ENCODE assay signal across 8 cellular contexts in the genomic region with DNA sequence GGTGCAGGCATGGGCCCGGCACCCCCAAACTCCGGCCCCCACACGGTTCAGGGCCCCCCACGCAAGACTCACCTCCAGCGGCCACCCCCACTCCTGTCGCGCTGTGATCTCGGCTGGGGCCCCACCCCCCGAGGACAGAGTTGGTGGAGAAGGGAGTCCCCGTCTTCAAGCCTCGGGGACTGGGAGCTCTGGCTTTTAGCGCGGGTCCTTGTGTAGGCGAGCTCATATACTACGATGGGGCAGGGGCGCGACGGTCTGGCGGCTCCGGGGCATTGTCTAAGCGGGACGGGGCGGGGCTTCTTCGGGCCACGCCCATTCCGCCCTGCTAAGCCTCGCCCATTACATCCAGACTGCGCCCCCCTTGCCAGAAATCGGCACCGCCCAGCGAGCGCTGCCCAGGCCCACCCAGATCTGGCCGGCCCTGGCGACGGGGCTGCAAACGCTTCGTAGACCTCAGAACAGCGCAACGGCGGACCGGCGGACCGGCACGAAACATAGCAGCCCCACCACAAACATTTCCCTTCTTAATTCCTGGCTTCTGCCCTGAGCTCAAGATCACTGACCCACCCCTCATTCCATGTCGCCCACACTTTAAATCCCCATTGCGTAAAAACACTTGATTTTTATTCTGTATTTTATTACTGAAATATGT. TPM values are rescaled to one million over a fixed set of nuclear protein-coding genes. Genes with fewer than 3 reads are reported as not detected.
A peak's percentile ranks its signal among the peaks of the same experiment; 100 is the strongest.
DNase-seq lines count a peak whose midpoint lies in the region; ATAC-seq, FAIRE-seq and TF ChIP-seq lines count a peak whose summit lies in the region.

No MANE protein-coding gene starts in this region.

- BruUV-seq in K562 (replicated peaks; lab: Mats Ljungman, UMichigan), result no TSS peak

- DNase-seq in NCI-H2029 (lab: John Stamatoyannopoulos, UW) (peak; percentile 51), NCI-H2029 treated with DMSO at 0.1 percent for 48 hours (lab: John Stamatoyannopoulos, UW) (no peak), Kasumi-1 (lab: John Stamatoyannopoulos, UW) (peak; percentile 67 to 73), T-helper 9 cell (peak; percentile 56), K562 (ENCODE audit: extremely low read depth in 1 of 4, low spot score in 3 of 4) (peak; percentile 96 to 98 (median 98)), hepatocyte (ENCODE audit: low spot score) (peak; percentile 97), putamen (ENCODE audit: low spot score) (peak; percentile 70), NCI-H2107 (lab: John Stamatoyannopoulos, UW) (no peak)

- H3K79me2 ChIP-seq in K562 (ENCODE audit: control insufficient read depth, insufficient read depth, low read length), result peaks cover 46% of the 10 kb centered on the region
- H3K79me2 ChIP-seq in hepatocyte, result peaks cover 54% of the 10 kb centered on the region

- H3K9me3 ChIP-seq in K562 (replicated peaks; ENCODE audit: control insufficient read depth, insufficient read depth, low read depth, low read length) (no peaks in the 10 kb centered on the region), hepatocyte (ENCODE audit: low read depth) (no peaks in the 10 kb centered on the region)

- H2AFZ ChIP-seq in K562 (ENCODE audit: low read depth, low read length), result peak overlapping the region; percentile 37; the same call in 1 of the 2 replicates
- peak overlapping the region; percentile 36 for H2AFZ ChIP-seq in hepatocyte

- WGBS in K562 (ENCODE audit: insufficient coverage, low coverage, missing lambda C conversion rate), result 3% methylated on average over 46 of the region's 46 CpGs
- WGBS in hepatocyte (ENCODE audit: low lambda C conversion rate, missing lambda C conversion rate), result 3% methylated on average over 45 of the region's 46 CpGs

- H3K36me3 ChIP-seq in K562 (ENCODE audit: control insufficient read depth, insufficient read depth, low read length), result peaks cover 75% of the 10 kb centered on the region
- H3K36me3 ChIP-seq in hepatocyte (replicated peaks; ENCODE audit: insufficient read depth, low read depth), result no peaks in the 10 kb centered on the region

- peak; percentile 35 to 60 for TF ChIP-seq RAD21 in K562 (CRISPR knock-in tag; conservative IDR thresholded peaks at IDR 0.05 in 1 of 2, IDR thresholded peaks at IDR 0.05 in 1 of 2)

- H3K4me3 ChIP-seq in K562 (peak overlapping the region; percentile 65), hepatocyte (peak overlapping the region; percentile 89)

- peaks cover 18% of the 10 kb centered on the region for H4K20me1 ChIP-seq in K562 (replicated peaks; ENCODE audit: control insufficient read depth, insufficient read depth, low read length)
- H4K20me1 ChIP-seq in hepatocyte (ENCODE audit: insufficient read depth, poor library complexity, severe bottlenecking), result peaks cover 25% of the 10 kb centered on the region

- POLR2A ChIA-PET in K562 (lab: Yijun Ruan, JAX), result interaction anchor here (0.6 to 15.0 kb wide), 44 partner anchors 4 to 244 kb away, joined by 3 to 236 read pairs (median 5); a partner anchor contains a TSS

- intact Hi-C loops in K562 (cut with micrococcal nuclease), result loop anchor here (1.0 to 10.0 kb wide), 5 partner anchors 39 to 245 kb away; a partner anchor contains a TSS

- H3K27ac ChIP-seq in K562 (ENCODE audit: extremely low read depth, low read depth, low read length) (peak overlapping the region; percentile 75), hepatocyte (peak overlapping the region; percentile 99)

- H3K9ac ChIP-seq in K562 (ENCODE audit: insufficient read depth in 1 of 2, low read depth in 2 of 2, low read length in 2 of 2), result peak overlapping the region; percentile 58 to 85

- FAIRE-seq in K562 (lab: Jason Lieb, UNC), result peak; percentile 23

- peak overlapping the region; percentile 94 for H3K4me2 ChIP-seq in K562 (ENCODE audit: insufficient read depth, low read length)
- H3K4me2 ChIP-seq in hepatocyte, result peak overlapping the region; percentile 82

- H3K4me1 ChIP-seq in K562 (replicated peaks in 1 of 2; ENCODE audit: control insufficient read depth in 2 of 2, insufficient read depth in 2 of 2, low read length in 2 of 2), result peaks cover 53 to 67% of the 10 kb centered on the region in 2 experiments
- peaks cover 19% of the 10 kb centered on the region for H3K4me1 ChIP-seq in hepatocyte (ENCODE audit: insufficient read depth)

- peaks cover 5% of the 10 kb centered on the region for H3K9me1 ChIP-seq in K562 (ENCODE audit: control insufficient read depth, insufficient read depth, low read length)

- H3K27me3 ChIP-seq in K562 (ENCODE audit: control insufficient read depth in 2 of 2, insufficient read depth in 2 of 2, low read length in 2 of 2) (no peaks in the 10 kb centered on the region), hepatocyte (no peaks in the 10 kb centered on the region)

- H3K9me2 ChIP-seq in hepatocyte (replicated peaks; ENCODE audit: insufficient read depth), result no peaks in the 10 kb centered on the region

- TF ChIP-seq POLR2A in K562 (conservative IDR thresholded peaks at IDR 0.05), result peak; percentile 99

- TF ChIP-seq EP300 in K562 (IDR thresholded peaks at IDR 0.05; ENCODE audit: low read length), result no peak

- TF ChIP-seq CTCF in K562 (IDR thresholded peaks at IDR 0.05 in 2 of 3, conservative IDR thresholded peaks at IDR 0.05 in 1 of 3; ENCODE audit: insufficient read depth in 2 of 3, low read depth in 1 of 3, low read length in 3 of 3) (peak in 2 of 3 experiments; percentile 20 to 26; a peak in 4 of 6 replicates), hepatocyte (IDR thresholded peaks at IDR 0.05; ENCODE audit: poor library complexity) (no peak)

- peak; percentile 82 for ATAC-seq in K562

- in situ Hi-C loops in K562 (cut with MboI), result no loop called here

- CTCF ChIA-PET in K562 (lab: Yijun Ruan, JAX; ENCODE audit: low intra/inter-chr PET ratio), result interaction anchor here (0.7 to 2.0 kb wide), 3 partner anchors 30 to 50 kb away, joined by 3 to 18 read pairs (median 4); no protein-coding TSS in a partner anchor

RNA-seq across cellular contexts. Expression of a gene that starts 1.0 kb away (rescaled TPM):
- 32.6 and 90.1 TPM in 2 replicates for total RNA-seq in K562 (2011; cell fraction: chromatin; rRNA removed; ENCODE audit: low replicate concordance)
- total RNA-seq in K562 (2011; cell fraction: nucleolus; rRNA removed), result 71.7 and 82.4 TPM in 2 replicates
- 58.1 and 66.3 TPM in 2 replicates for total RNA-seq in K562 (2011; cell fraction: nucleoplasm; rRNA removed)
- total RNA-seq in K562 (2014; rRNA removed) (45.4 and 59.1 TPM in 2 replicates), K562 (2014; rRNA removed; fragmentation: Illumina TruSeq; extraction: Trizol) (10.6 and 12.7 TPM in 2 replicates), K562 (2015; rRNA removed; fragmentation: Illumina TruSeq; extraction: Trizol) (32.3 and 34.6 TPM in 2 replicates), K562 (2021) (31.4 and 36.3 TPM in 2 replicates), hepatocyte (93.8 and 108 TPM in 2 replicates)
- polyA plus RNA-seq in K562 (2011; rRNA removed) (21.4 and 30.4 TPM in 2 replicates), K562 (2014; fragmentation: Illumina TruSeq; extraction: Trizol) (15.6 and 29.3 TPM in 2 replicates), K562 (2014; fragmentation: Nextera tagmentation; extraction: Ambion mirVana) (1 to 10 TPM; 1.8 to 3.4 TPM), K562 (2014; rRNA removed) (36.2 and 42.1 TPM in 2 replicates), hepatocyte (137 and 157 TPM in 2 replicates)
- polyA plus RNA-seq in K562 (2011; cell fraction: cytosol; rRNA removed), result 43.7 and 63.5 TPM in 2 replicates
- 124 and 167 TPM in 2 replicates for polyA plus RNA-seq in K562 (2011; cell fraction: nucleus; rRNA removed)
- polyA plus RNA-seq in K562 (2012), result 54.5 and 69.9 TPM in 2 replicates
- polyA minus RNA-seq in K562 (2011; rRNA and poly(A)+ RNA removed), result 3.4 and 4.6 TPM in 2 replicates
- polyA minus RNA-seq in K562 (2011; cell fraction: cytosol; rRNA and poly(A)+ RNA removed), result 9.1 and 12.9 TPM in 2 replicates
- polyA minus RNA-seq in K562 (2011; cell fraction: nucleus; rRNA and poly(A)+ RNA removed), result 21.1 and 26.4 TPM in 2 replicates

RNA-seq across cellular contexts. Expression of a gene that starts 6.2 kb away (rescaled TPM):
- total RNA-seq in K562 (2011; cell fraction: chromatin; rRNA removed; ENCODE audit: low replicate concordance), result 323 and 864 TPM in 2 replicates
- 1,156 and 1,371 TPM in 2 replicates for total RNA-seq in K562 (2011; cell fraction: nucleolus; rRNA removed)
- total RNA-seq in K562 (2011; cell fraction: nucleoplasm; rRNA removed), result 762 and 847 TPM in 2 replicates
- 1,815 and 2,459 TPM in 2 replicates for total RNA-seq in K562 (2014; rRNA removed)
- total RNA-seq in K562 (2014; rRNA removed; fragmentation: Illumina TruSeq; extraction: Trizol), result 1,777 and 1,808 TPM in 2 replicates
- 1,968 and 1,998 TPM in 2 replicates for total RNA-seq in K562 (2015; rRNA removed; fragmentation: Illumina TruSeq; extraction: Trizol)
- 1,487 and 1,494 TPM in 2 replicates for total RNA-seq in K562 (2021)
- polyA plus RNA-seq in K562 (2011; rRNA removed), result 1,850 and 2,419 TPM in 2 replicates
- polyA plus RNA-seq in K562 (2011; cell fraction: cytosol; rRNA removed), result 2,072 and 2,650 TPM in 2 replicates
- 706 and 710 TPM in 2 replicates for polyA plus RNA-seq in K562 (2011; cell fraction: nucleus; rRNA removed)
- polyA plus RNA-seq in K562 (2012), result 1,359 and 2,108 TPM in 2 replicates
- 2,238 and 2,336 TPM in 2 replicates for polyA plus RNA-seq in K562 (2014; fragmentation: Illumina TruSeq; extraction: Trizol)
- polyA plus RNA-seq in K562 (2014; fragmentation: Nextera tagmentation; extraction: Ambion mirVana), result 1,000 to 10,000 TPM; 1,267 to 1,594 TPM
- polyA plus RNA-seq in K562 (2014; rRNA removed), result 1,650 and 1,824 TPM in 2 replicates
- 1,034 and 1,248 TPM in 2 replicates for polyA minus RNA-seq in K562 (2011; rRNA and poly(A)+ RNA removed)
- 611 and 812 TPM in 2 replicates for polyA minus RNA-seq in K562 (2011; cell fraction: cytosol; rRNA and poly(A)+ RNA removed)
- polyA minus RNA-seq in K562 (2011; cell fraction: nucleus; rRNA and poly(A)+ RNA removed), result 223 and 327 TPM in 2 replicates
- 454 and 463 TPM in 2 replicates for total RNA-seq in hepatocyte
- 555 and 599 TPM in 2 replicates for polyA plus RNA-seq in hepatocyte

RNA-seq across cellular contexts. Expression of a gene that starts 6.9 kb away (rescaled TPM):
- 0.23 and 0.79 TPM in 2 replicates for total RNA-seq in K562 (2011; cell fraction: chromatin; rRNA removed; ENCODE audit: low replicate concordance)
- 0.79 and 0.83 TPM in 2 replicates for total RNA-seq in K562 (2011; cell fraction: nucleolus; rRNA removed)
- total RNA-seq in K562 (2011; cell fraction: nucleoplasm; rRNA removed), result 0.73 and 1.4 TPM in 2 replicates
- total RNA-seq in K562 (2014; rRNA removed) (0.45 TPM in 1 of 2 replicates, not detected in the other), K562 (2014; rRNA removed; fragmentation: Illumina TruSeq; extraction: Trizol) (0.11 and 0.13 TPM in 2 replicates), K562 (2015; rRNA removed; fragmentation: Illumina TruSeq; extraction: Trizol) (0.14 TPM in 1 of 2 replicates, not detected in the other), K562 (2021) (0.47 and 0.75 TPM in 2 replicates), hepatocyte (not detected in 2 replicates)
- polyA plus RNA-seq in K562 (2011; rRNA removed) (0.24 and 0.30 TPM in 2 replicates), K562 (2014; fragmentation: Illumina TruSeq; extraction: Trizol) (0.75 and 0.77 TPM in 2 replicates), K562 (2014; fragmentation: Nextera tagmentation; extraction: Ambion mirVana) (under 1 TPM; 0.15 to 0.32 TPM), K562 (2014; rRNA removed) (0.27 and 1.2 TPM in 2 replicates), hepatocyte (0.33 TPM in 1 of 2 replicates, not detected in the other)
- 0.36 and 0.44 TPM in 2 replicates for polyA plus RNA-seq in K562 (2011; cell fraction: cytosol; rRNA removed)
- polyA plus RNA-seq in K562 (2011; cell fraction: nucleus; rRNA removed), result 0.80 and 2.1 TPM in 2 replicates
- 0.73 and 1.2 TPM in 2 replicates for polyA plus RNA-seq in K562 (2012)
- polyA minus RNA-seq in K562 (2011; rRNA and poly(A)+ RNA removed), result 0.18 TPM in 1 of 2 replicates, not detected in the other
- 0.48 TPM in 1 of 2 replicates, not detected in the other for polyA minus RNA-seq in K562 (2011; cell fraction: cytosol; rRNA and poly(A)+ RNA removed)
- 0.33 and 0.40 TPM in 2 replicates for polyA minus RNA-seq in K562 (2011; cell fraction: nucleus; rRNA and poly(A)+ RNA removed)

RNA-seq across cellular contexts. Expression of a gene that starts 8.6 kb away (rescaled TPM):
- total RNA-seq in K562 (2011; cell fraction: chromatin; rRNA removed; ENCODE audit: low replicate concordance), result 2.3 and 4.9 TPM in 2 replicates
- 1.8 and 2.0 TPM in 2 replicates for total RNA-seq in K562 (2011; cell fraction: nucleolus; rRNA removed)
- total RNA-seq in K562 (2011; cell fraction: nucleoplasm; rRNA removed), result 3.0 and 6.3 TPM in 2 replicates
- total RNA-seq in K562 (2014; rRNA removed) (not detected in 2 replicates), K562 (2014; rRNA removed; fragmentation: Illumina TruSeq; extraction: Trizol) (not detected in 2 replicates), K562 (2015; rRNA removed; fragmentation: Illumina TruSeq; extraction: Trizol) (not detected in 2 replicates), K562 (2021) (0.20 TPM in 1 of 2 replicates, not detected in the other), hepatocyte (not detected in 2 replicates)
- polyA plus RNA-seq in K562 (2011; rRNA removed) (0.20 and 0.35 TPM in 2 replicates), K562 (2014; fragmentation: Illumina TruSeq; extraction: Trizol) (0.33 TPM in 1 of 2 replicates, not detected in the other), K562 (2014; fragmentation: Nextera tagmentation; extraction: Ambion mirVana) (under 1 TPM in 1 of 2 experiments, not detected in 1; 0.06 TPM), K562 (2014; rRNA removed) (0.09 TPM in 1 of 2 replicates, not detected in the other), hepatocyte (0.30 and 0.39 TPM in 2 replicates)
- polyA plus RNA-seq in K562 (2011; cell fraction: cytosol; rRNA removed), result 0.32 and 0.40 TPM in 2 replicates
- polyA plus RNA-seq in K562 (2011; cell fraction: nucleus; rRNA removed), result 2.0 and 2.1 TPM in 2 replicates
- polyA plus RNA-seq in K562 (2012), result 0.14 and 0.48 TPM in 2 replicates
- polyA minus RNA-seq in K562 (2011; rRNA and poly(A)+ RNA removed), result not detected in 2 replicates
- polyA minus RNA-seq in K562 (2011; cell fraction: cytosol; rRNA and poly(A)+ RNA removed), result not detected in 2 replicates
- polyA minus RNA-seq in K562 (2011; cell fraction: nucleus; rRNA and poly(A)+ RNA removed), result 0.54 and 0.56 TPM in 2 replicates

RNA-seq across cellular contexts. Expression of a gene that starts 9.7 kb away (rescaled TPM):
- 1,865 and 2,284 TPM in 2 replicates for total RNA-seq in K562 (2011; cell fraction: chromatin; rRNA removed; ENCODE audit: low replicate concordance)
- 827 and 897 TPM in 2 replicates for total RNA-seq in K562 (2011; cell fraction: nucleolus; rRNA removed)
- total RNA-seq in K562 (2011; cell fraction: nucleoplasm; rRNA removed), result 1,204 and 1,437 TPM in 2 replicates
- total RNA-seq in K562 (2014; rRNA removed) (21.1 and 34.7 TPM in 2 replicates), K562 (2014; rRNA removed; fragmentation: Illumina TruSeq; extraction: Trizol) (46.6 and 47.6 TPM in 2 replicates), K562 (2015; rRNA removed; fragmentation: Illumina TruSeq; extraction: Trizol) (34.3 and 37.9 TPM in 2 replicates), K562 (2021) (75.4 and 82.7 TPM in 2 replicates), hepatocyte (6.4 and 7.9 TPM in 2 replicates)
- polyA plus RNA-seq in K562 (2011; rRNA removed) (104 and 202 TPM in 2 replicates), K562 (2014; fragmentation: Illumina TruSeq; extraction: Trizol) (52.5 and 52.8 TPM in 2 replicates), K562 (2014; fragmentation: Nextera tagmentation; extraction: Ambion mirVana) (10 to 100 TPM; 12.5 to 14.0 TPM), K562 (2014; rRNA removed) (80.2 and 84.7 TPM in 2 replicates), hepatocyte (4.9 and 8.5 TPM in 2 replicates)
- polyA plus RNA-seq in K562 (2011; cell fraction: cytosol; rRNA removed), result 42.0 and 70.8 TPM in 2 replicates
- 1,103 and 1,564 TPM in 2 replicates for polyA plus RNA-seq in K562 (2011; cell fraction: nucleus; rRNA removed)
- 30.9 and 84.7 TPM in 2 replicates for polyA plus RNA-seq in K562 (2012)
- 112 and 145 TPM in 2 replicates for polyA minus RNA-seq in K562 (2011; rRNA and poly(A)+ RNA removed)
- 40.0 and 59.2 TPM in 2 replicates for polyA minus RNA-seq in K562 (2011; cell fraction: cytosol; rRNA and poly(A)+ RNA removed)
- 239 and 424 TPM in 2 replicates for polyA minus RNA-seq in K562 (2011; cell fraction: nucleus; rRNA and poly(A)+ RNA removed)

Comparison
In these comparisons a context has a peak if more than half of its experiments do, and no peak if none do; other contexts are left out.
1. DNase-seq: peak in NCI-H2029 (single experiment), Kasumi-1 (2 of 2), T-helper 9 cell (single experiment), K562 (4 of 4), hepatocyte (single experiment) and putamen (single experiment); none in NCI-H2029 treated with DMSO at 0.1 percent for 48 hours (single experiment) and NCI-H2107 (single experiment).